In genomic region chr4:108620101-108620932, GRCh38 we compare ENCODE assay signal across 1 cellular context.
TF ChIP-seq lines count a peak whose summit lies in the region.

Gene RPL34, plus strand, starts transcription at chr4:108620576. Its CDS starts 1,384 bp downstream, at chr4:108621960.

TF ChIP-seq in K562, 482 proteins besides CTCF, POLR2A, EP300 and RAD21 (continued from another document and continues in another):
- TF ChIP-seq ZNF518B (CRISPR knock-in tag; IDR thresholded peaks at IDR 0.05), result no peak
- TF ChIP-seq MXI1 (IDR thresholded peaks at IDR 0.05; ENCODE audit: low read depth, low read length), result peak; percentile 24; the same call in 1 of the 2 replicates
- TF ChIP-seq STAT5B (CRISPR knock-in tag; IDR thresholded peaks at IDR 0.05), result no peak
- TF ChIP-seq MEF2A (IDR thresholded peaks at IDR 0.05; ENCODE audit: control insufficient read depth, low read depth, low read length), result no peak
- TF ChIP-seq KLF10 (CRISPR knock-in tag; IDR thresholded peaks at IDR 0.05), result no peak
- TF ChIP-seq E2F8 (IDR thresholded peaks at IDR 0.05; ENCODE audit: low read depth, partially characterized antibody), result peak; percentile 90
- TF ChIP-seq CTBP1 (IDR thresholded peaks at IDR 0.05; ENCODE audit: borderline replicate concordance), result 0 out of 2 replicates have a peak, but pooled peaks have one; percentile 13
- TF ChIP-seq CREBBP (IDR thresholded peaks at IDR 0.05; ENCODE audit: low read depth, low read length), result no peak
- 0 out of 2 replicates have a peak, but pooled peaks have one; percentile 33 for TF ChIP-seq EHMT2 (IDR thresholded peaks at IDR 0.05)
- no peak for TF ChIP-seq DPF2 (IDR thresholded peaks at IDR 0.05)
- no peak for TF ChIP-seq PATZ1 (CRISPR knock-in tag; IDR thresholded peaks at IDR 0.05; ENCODE audit: borderline replicate concordance)
- no peak for TF ChIP-seq SAFB2 (IDR thresholded peaks at IDR 0.05; ENCODE audit: borderline replicate concordance, low read depth, low read length, severe bottlenecking)
- TF ChIP-seq NR3C1 (CRISPR knock-in tag; IDR thresholded peaks at IDR 0.05), result no peak
- TF ChIP-seq BRD9 (IDR thresholded peaks at IDR 0.05; ENCODE audit: low read depth, partially characterized antibody), result peak; percentile 95
- TF ChIP-seq E2F5 (CRISPR knock-in tag; IDR thresholded peaks at IDR 0.05), result no peak
- peak; percentile 84 for TF ChIP-seq NKRF (IDR thresholded peaks at IDR 0.05; ENCODE audit: borderline replicate concordance)
- no peak for TF ChIP-seq DEAF1 (CRISPR knock-in tag; IDR thresholded peaks at IDR 0.05)
- no peak for TF ChIP-seq ZNF280B (CRISPR knock-in tag; IDR thresholded peaks at IDR 0.05)
- TF ChIP-seq CUX1 (CRISPR knock-in tag; IDR thresholded peaks at IDR 0.05), result no peak
- peak; percentile 57 for TF ChIP-seq RB1 (IDR thresholded peaks at IDR 0.05; ENCODE audit: low read depth)
- peak; percentile 45 to 47; a peak in 2 of 4 replicates for TF ChIP-seq SIX5 (IDR thresholded peaks at IDR 0.05; ENCODE audit: borderline replicate concordance in 1 of 2, insufficient read depth in 1 of 2, low read depth in 1 of 2, low read length in 2 of 2)
- TF ChIP-seq WHSC1 (IDR thresholded peaks at IDR 0.05; ENCODE audit: low read length), result no peak
- TF ChIP-seq ATF1 (CRISPR knock-in tag; IDR thresholded peaks at IDR 0.05), result peak; percentile 41; the same call in 1 of the 2 replicates
- TF ChIP-seq ATF1 (tag; IDR thresholded peaks at IDR 0.05), result peak; percentile 96
- TF ChIP-seq CLOCK (CRISPR knock-in tag; IDR thresholded peaks at IDR 0.05; ENCODE audit: borderline replicate concordance), result no peak
- TF ChIP-seq ZFP91 (CRISPR knock-in tag; IDR thresholded peaks at IDR 0.05), result no peak
